In the genomic region with DNA sequence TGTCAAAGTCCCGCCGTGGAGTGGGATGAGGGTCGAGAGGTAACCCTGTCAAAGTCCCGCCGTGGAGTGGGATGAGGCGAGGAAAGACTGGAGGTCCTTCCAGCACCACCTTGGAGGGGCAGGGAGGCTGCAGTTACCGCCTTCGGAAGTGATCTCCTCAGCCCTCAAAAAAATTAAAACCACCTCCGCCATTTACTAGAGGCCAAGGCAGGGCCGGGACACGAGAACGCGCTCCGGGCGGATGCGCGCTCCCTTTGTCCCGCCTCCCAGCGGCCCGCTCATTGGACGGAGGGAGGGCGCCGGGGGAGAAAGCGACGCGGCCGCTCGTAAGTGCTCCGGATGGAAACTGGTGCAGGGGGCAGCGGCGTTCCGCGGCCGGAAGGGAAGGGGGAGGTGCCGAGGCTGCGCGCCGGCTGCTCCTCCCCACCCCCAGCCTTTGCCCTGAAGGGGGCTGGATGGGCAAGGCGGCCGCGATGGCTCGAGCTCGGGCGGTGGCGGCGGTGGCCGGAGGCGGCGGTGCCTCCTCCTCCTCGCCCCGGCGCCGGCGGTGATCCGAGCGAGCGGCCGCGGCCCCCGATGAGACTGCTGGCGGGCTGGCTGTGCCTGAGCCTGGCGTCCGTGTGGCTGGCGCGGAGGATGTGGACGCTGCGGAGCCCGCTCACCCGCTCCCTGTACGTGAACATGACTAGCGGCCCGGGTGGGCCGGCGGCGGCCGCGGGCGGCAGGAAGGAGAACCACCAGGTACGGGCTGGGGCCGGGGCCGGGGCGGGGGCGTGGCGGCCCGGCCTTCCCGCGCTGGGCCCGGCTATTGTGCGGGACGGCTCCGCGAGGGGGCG, we compare ENCODE assay signal across 1 cellular context.
TF ChIP-seq lines count a peak whose summit lies in the region.

A gene (plus strand): TSS at position 420 of the 836 bp plus-strand sequence. CDS start 157 bp downstream, at position 577.

TF ChIP-seq in HEK293, 187 proteins besides CTCF, POLR2A, EP300 and RAD21 (continued from another document and continues in another):
- TF ChIP-seq, protein P1, sequence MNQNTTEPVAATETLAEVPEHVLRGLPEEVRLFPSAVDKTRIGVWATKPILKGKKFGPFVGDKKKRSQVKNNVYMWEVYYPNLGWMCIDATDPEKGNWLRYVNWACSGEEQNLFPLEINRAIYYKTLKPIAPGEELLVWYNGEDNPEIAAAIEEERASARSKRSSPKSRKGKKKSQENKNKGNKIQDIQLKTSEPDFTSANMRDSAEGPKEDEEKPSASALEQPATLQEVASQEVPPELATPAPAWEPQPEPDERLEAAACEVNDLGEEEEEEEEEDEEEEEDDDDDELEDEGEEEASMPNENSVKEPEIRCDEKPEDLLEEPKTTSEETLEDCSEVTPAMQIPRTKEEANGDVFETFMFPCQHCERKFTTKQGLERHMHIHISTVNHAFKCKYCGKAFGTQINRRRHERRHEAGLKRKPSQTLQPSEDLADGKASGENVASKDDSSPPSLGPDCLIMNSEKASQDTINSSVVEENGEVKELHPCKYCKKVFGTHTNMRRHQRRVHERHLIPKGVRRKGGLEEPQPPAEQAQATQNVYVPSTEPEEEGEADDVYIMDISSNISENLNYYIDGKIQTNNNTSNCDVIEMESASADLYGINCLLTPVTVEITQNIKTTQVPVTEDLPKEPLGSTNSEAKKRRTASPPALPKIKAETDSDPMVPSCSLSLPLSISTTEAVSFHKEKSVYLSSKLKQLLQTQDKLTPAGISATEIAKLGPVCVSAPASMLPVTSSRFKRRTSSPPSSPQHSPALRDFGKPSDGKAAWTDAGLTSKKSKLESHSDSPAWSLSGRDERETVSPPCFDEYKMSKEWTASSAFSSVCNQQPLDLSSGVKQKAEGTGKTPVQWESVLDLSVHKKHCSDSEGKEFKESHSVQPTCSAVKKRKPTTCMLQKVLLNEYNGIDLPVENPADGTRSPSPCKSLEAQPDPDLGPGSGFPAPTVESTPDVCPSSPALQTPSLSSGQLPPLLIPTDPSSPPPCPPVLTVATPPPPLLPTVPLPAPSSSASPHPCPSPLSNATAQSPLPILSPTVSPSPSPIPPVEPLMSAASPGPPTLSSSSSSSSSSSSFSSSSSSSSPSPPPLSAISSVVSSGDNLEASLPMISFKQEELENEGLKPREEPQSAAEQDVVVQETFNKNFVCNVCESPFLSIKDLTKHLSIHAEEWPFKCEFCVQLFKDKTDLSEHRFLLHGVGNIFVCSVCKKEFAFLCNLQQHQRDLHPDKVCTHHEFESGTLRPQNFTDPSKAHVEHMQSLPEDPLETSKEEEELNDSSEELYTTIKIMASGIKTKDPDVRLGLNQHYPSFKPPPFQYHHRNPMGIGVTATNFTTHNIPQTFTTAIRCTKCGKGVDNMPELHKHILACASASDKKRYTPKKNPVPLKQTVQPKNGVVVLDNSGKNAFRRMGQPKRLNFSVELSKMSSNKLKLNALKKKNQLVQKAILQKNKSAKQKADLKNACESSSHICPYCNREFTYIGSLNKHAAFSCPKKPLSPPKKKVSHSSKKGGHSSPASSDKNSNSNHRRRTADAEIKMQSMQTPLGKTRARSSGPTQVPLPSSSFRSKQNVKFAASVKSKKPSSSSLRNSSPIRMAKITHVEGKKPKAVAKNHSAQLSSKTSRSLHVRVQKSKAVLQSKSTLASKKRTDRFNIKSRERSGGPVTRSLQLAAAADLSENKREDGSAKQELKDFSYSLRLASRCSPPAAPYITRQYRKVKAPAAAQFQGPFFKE (tag by site-specific recombination; IDR thresholded peaks at IDR 0.05; ENCODE audit: borderline replicate concordance): no peak
- TF ChIP-seq ZNF624 (tag by site-specific recombination; IDR thresholded peaks at IDR 0.05) (no peak), ZNF660 (tag by site-specific recombination; IDR thresholded peaks at IDR 0.05) (peak; percentile 95), ZNF146 (tag by site-specific recombination; IDR thresholded peaks at IDR 0.05) (peak; percentile 70), ZNF366 (tag by site-specific recombination; conservative IDR thresholded peaks at IDR 0.05) (0 out of 2 replicates have a peak, but pooled peaks have one; percentile 21), ZSCAN23 (tag by site-specific recombination; IDR thresholded peaks at IDR 0.05) (peak; percentile 84; the same call in 1 of the 2 replicates), ZNF433 (tag by site-specific recombination; IDR thresholded peaks at IDR 0.05; ENCODE audit: low read depth) (no peak), ZNF785 (tag by site-specific recombination; IDR thresholded peaks at IDR 0.05) (peak; percentile 90; the same call in 1 of the 2 replicates), REPIN1 (tag by site-specific recombination; IDR thresholded peaks at IDR 0.05; ENCODE audit: low read depth) (peak; percentile 83; the same call in 1 of the 2 replicates), HOXA7 (CRISPR knock-in tag; IDR thresholded peaks at IDR 0.05; ENCODE audit: borderline replicate concordance) (no peak), ZNF341 (tag by site-specific recombination; IDR thresholded peaks at IDR 0.05; ENCODE audit: low read depth) (peak; percentile 88), ZNF76 (tag by site-specific recombination; IDR thresholded peaks at IDR 0.05; ENCODE audit: borderline replicate concordance, low read depth) (peak; percentile 81), HOXC10 (CRISPR knock-in tag; IDR thresholded peaks at IDR 0.05) (no peak), ZFP37 (tag by site-specific recombination; IDR thresholded peaks at IDR 0.05) (no peak), KLF1 (tag by site-specific recombination; IDR thresholded peaks at IDR 0.05) (peak; percentile 72), ZNF16 (tag by site-specific recombination; IDR thresholded peaks at IDR 0.05; ENCODE audit: low read depth) (no peak), ZBTB1 (tag by site-specific recombination; IDR thresholded peaks at IDR 0.05) (no peak), SCRT2 (tag by site-specific recombination; IDR thresholded peaks at IDR 0.05) (0 out of 2 replicates have a peak, but pooled peaks have one; percentile 31), SALL2 (tag by site-specific recombination; IDR thresholded peaks at IDR 0.05; ENCODE audit: borderline replicate concordance) (no peak), SETDB1 (IDR thresholded peaks at IDR 0.05; ENCODE audit: insufficient read length, low read length) (no peak), ZNF585B (tag by site-specific recombination; IDR thresholded peaks at IDR 0.05) (no peak), ZNF239 (tag by site-specific recombination; IDR thresholded peaks at IDR 0.05) (peak; percentile 17; the same call in 1 of the 2 replicates), IKZF3 (tag by site-specific recombination; IDR thresholded peaks at IDR 0.05) (peak; percentile 60), ZBTB17 (tag by site-specific recombination; IDR thresholded peaks at IDR 0.05) (peak; percentile 79)
- TF ChIP-seq, protein P2, sequence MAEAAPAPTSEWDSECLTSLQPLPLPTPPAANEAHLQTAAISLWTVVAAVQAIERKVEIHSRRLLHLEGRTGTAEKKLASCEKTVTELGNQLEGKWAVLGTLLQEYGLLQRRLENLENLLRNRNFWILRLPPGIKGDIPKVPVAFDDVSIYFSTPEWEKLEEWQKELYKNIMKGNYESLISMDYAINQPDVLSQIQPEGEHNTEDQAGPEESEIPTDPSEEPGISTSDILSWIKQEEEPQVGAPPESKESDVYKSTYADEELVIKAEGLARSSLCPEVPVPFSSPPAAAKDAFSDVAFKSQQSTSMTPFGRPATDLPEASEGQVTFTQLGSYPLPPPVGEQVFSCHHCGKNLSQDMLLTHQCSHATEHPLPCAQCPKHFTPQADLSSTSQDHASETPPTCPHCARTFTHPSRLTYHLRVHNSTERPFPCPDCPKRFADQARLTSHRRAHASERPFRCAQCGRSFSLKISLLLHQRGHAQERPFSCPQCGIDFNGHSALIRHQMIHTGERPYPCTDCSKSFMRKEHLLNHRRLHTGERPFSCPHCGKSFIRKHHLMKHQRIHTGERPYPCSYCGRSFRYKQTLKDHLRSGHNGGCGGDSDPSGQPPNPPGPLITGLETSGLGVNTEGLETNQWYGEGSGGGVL (tag by site-specific recombination; IDR thresholded peaks at IDR 0.05): peak; percentile 68
- TF ChIP-seq, protein P3, sequence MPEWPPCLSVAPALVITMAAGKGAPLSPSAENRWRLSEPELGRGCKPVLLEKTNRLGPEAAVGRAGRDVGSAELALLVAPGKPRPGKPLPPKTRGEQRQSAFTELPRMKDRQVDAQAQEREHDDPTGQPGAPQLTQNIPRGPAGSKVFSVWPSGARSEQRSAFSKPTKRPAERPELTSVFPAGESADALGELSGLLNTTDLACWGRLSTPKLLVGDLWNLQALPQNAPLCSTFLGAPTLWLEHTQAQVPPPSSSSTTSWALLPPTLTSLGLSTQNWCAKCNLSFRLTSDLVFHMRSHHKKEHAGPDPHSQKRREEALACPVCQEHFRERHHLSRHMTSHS (tag by site-specific recombination; IDR thresholded peaks at IDR 0.05): no peak
- TF ChIP-seq, protein P4, sequence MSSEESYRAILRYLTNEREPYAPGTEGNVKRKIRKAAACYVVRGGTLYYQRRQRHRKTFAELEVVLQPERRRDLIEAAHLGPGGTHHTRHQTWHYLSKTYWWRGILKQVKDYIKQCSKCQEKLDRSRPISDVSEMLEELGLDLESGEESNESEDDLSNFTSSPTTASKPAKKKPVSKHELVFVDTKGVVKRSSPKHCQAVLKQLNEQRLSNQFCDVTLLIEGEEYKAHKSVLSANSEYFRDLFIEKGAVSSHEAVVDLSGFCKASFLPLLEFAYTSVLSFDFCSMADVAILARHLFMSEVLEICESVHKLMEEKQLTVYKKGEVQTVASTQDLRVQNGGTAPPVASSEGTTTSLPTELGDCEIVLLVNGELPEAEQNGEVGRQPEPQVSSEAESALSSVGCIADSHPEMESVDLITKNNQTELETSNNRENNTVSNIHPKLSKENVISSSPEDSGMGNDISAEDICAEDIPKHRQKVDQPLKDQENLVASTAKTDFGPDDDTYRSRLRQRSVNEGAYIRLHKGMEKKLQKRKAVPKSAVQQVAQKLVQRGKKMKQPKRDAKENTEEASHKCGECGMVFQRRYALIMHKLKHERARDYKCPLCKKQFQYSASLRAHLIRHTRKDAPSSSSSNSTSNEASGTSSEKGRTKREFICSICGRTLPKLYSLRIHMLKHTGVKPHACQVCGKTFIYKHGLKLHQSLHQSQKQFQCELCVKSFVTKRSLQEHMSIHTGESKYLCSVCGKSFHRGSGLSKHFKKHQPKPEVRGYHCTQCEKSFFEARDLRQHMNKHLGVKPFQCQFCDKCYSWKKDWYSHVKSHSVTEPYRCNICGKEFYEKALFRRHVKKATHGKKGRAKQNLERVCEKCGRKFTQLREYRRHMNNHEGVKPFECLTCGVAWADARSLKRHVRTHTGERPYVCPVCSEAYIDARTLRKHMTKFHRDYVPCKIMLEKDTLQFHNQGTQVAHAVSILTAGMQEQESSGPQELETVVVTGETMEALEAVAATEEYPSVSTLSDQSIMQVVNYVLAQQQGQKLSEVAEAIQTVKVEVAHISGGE (tag by site-specific recombination; conservative IDR thresholded peaks at IDR 0.05; ENCODE audit: low read depth): peak; percentile 99
- TF ChIP-seq, protein P5, sequence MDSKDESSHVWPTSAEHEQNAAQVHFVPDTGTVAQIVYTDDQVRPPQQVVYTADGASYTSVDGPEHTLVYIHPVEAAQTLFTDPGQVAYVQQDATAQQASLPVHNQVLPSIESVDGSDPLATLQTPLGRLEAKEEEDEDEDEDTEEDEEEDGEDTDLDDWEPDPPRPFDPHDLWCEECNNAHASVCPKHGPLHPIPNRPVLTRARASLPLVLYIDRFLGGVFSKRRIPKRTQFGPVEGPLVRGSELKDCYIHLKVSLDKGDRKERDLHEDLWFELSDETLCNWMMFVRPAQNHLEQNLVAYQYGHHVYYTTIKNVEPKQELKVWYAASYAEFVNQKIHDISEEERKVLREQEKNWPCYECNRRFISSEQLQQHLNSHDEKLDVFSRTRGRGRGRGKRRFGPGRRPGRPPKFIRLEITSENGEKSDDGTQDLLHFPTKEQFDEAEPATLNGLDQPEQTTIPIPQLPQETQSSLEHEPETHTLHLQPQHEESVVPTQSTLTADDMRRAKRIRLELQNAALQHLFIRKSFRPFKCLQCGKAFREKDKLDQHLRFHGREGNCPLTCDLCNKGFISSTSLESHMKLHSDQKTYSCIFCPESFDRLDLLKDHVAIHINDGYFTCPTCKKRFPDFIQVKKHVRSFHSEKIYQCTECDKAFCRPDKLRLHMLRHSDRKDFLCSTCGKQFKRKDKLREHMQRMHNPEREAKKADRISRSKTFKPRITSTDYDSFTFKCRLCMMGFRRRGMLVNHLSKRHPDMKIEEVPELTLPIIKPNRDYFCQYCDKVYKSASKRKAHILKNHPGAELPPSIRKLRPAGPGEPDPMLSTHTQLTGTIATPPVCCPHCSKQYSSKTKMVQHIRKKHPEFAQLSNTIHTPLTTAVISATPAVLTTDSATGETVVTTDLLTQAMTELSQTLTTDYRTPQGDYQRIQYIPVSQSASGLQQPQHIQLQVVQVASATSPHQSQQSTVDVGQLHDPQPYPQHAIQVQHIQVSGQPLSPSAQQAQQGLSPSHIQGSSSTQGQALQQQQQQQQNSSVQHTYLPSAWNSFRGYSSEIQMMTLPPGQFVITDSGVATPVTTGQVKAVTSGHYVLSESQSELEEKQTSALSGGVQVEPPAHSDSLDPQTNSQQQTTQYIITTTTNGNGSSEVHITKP (tag by site-specific recombination; IDR thresholded peaks at IDR 0.05): peak; percentile 80
- TF ChIP-seq, protein P6, sequence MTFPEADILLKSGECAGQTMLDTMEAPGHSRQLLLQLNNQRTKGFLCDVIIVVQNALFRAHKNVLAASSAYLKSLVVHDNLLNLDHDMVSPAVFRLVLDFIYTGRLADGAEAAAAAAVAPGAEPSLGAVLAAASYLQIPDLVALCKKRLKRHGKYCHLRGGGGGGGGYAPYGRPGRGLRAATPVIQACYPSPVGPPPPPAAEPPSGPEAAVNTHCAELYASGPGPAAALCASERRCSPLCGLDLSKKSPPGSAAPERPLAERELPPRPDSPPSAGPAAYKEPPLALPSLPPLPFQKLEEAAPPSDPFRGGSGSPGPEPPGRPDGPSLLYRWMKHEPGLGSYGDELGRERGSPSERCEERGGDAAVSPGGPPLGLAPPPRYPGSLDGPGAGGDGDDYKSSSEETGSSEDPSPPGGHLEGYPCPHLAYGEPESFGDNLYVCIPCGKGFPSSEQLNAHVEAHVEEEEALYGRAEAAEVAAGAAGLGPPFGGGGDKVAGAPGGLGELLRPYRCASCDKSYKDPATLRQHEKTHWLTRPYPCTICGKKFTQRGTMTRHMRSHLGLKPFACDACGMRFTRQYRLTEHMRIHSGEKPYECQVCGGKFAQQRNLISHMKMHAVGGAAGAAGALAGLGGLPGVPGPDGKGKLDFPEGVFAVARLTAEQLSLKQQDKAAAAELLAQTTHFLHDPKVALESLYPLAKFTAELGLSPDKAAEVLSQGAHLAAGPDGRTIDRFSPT (tag by site-specific recombination; IDR thresholded peaks at IDR 0.05): no peak; the same call in 1 of the 2 replicates
- TF ChIP-seq, protein P7, sequence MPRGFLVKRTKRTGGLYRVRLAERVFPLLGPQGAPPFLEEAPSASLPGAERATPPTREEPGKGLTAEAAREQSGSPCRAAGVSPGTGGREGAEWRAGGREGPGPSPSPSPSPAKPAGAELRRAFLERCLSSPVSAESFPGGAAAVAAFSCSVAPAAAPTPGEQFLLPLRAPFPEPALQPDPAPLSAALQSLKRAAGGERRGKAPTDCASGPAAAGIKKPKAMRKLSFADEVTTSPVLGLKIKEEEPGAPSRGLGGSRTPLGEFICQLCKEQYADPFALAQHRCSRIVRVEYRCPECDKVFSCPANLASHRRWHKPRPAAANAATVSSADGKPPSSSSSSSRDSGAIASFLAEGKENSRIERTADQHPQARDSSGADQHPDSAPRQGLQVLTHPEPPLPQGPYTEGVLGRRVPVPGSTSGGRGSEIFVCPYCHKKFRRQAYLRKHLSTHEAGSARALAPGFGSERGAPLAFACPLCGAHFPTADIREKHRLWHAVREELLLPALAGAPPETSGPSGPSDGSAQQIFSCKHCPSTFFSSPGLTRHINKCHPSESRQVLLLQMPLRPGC (tag by site-specific recombination; IDR thresholded peaks at IDR 0.05): peak; percentile 91
